ENCODE assay signal across 1 cellular context in genomic region chr20:33724439-33725094, GRCh38.
TF ChIP-seq lines count a peak whose summit lies in the region.

No MANE protein-coding gene starts in this region.

TF ChIP-seq in HepG2, 621 proteins besides CTCF, POLR2A, EP300 and RAD21 (continued from another document and continues in another):
- TF ChIP-seq TOPORS (CRISPR knock-in tag; IDR thresholded peaks at IDR 0.05), result peak; percentile 57; the same call in 1 of the 2 replicates
- no peak for TF ChIP-seq ZNF747 (CRISPR knock-in tag; IDR thresholded peaks at IDR 0.05; ENCODE audit: borderline replicate concordance)
- TF ChIP-seq ZBTB14 (CRISPR knock-in tag; IDR thresholded peaks at IDR 0.05), result no peak
- TF ChIP-seq FOXC1 (CRISPR knock-in tag; IDR thresholded peaks at IDR 0.05; ENCODE audit: borderline replicate concordance), result no peak; the same call in 1 of the 2 replicates
- TF ChIP-seq CEBPB (IDR thresholded peaks at IDR 0.05; ENCODE audit: borderline replicate concordance, low read depth, low read length), result peak; percentile 79
- TF ChIP-seq HCFC1 (IDR thresholded peaks at IDR 0.05; ENCODE audit: low read depth, low read length), result no peak
- TF ChIP-seq ZSCAN12 (CRISPR knock-in tag; IDR thresholded peaks at IDR 0.05), result 0 out of 2 replicates have a peak, but pooled peaks have one; percentile 17
- TF ChIP-seq ZNF503 (CRISPR knock-in tag; IDR thresholded peaks at IDR 0.05), result peak; percentile 69
- no peak for TF ChIP-seq PTBP1 (IDR thresholded peaks at IDR 0.05; ENCODE audit: low read depth, low read length, poor library complexity, severe bottlenecking)
- TF ChIP-seq ZNF674 (CRISPR knock-in tag; IDR thresholded peaks at IDR 0.05; ENCODE audit: low read depth), result no peak
- no peak for TF ChIP-seq ZNF557 (CRISPR knock-in tag; IDR thresholded peaks at IDR 0.05)
- peak; percentile 91 for TF ChIP-seq SNAPC5 (CRISPR knock-in tag; IDR thresholded peaks at IDR 0.05; ENCODE audit: borderline replicate concordance)
- no peak for TF ChIP-seq GTF2F1 (IDR thresholded peaks at IDR 0.05; ENCODE audit: low read length)
- no peak for TF ChIP-seq ZNF329 (CRISPR knock-in tag; IDR thresholded peaks at IDR 0.05; ENCODE audit: low read depth)
- TF ChIP-seq JUN (CRISPR knock-in tag; IDR thresholded peaks at IDR 0.05), result no peak
- TF ChIP-seq NRL (CRISPR knock-in tag; IDR thresholded peaks at IDR 0.05; ENCODE audit: borderline replicate concordance), result no peak
- TF ChIP-seq TBX3 (IDR thresholded peaks at IDR 0.05; ENCODE audit: borderline replicate concordance), result no peak
- TF ChIP-seq BRCA1 (CRISPR knock-in tag; IDR thresholded peaks at IDR 0.05), result no peak
- TF ChIP-seq TARDBP (CRISPR knock-in tag; IDR thresholded peaks at IDR 0.05), result peak; percentile 77; the same call in 1 of the 2 replicates
- TF ChIP-seq STAT6 (CRISPR knock-in tag; IDR thresholded peaks at IDR 0.05; ENCODE audit: borderline replicate concordance), result no peak; the same call in 1 of the 2 replicates
- TF ChIP-seq ZSCAN22 (CRISPR knock-in tag; IDR thresholded peaks at IDR 0.05), result no peak
- TF ChIP-seq PATZ1 (CRISPR knock-in tag; IDR thresholded peaks at IDR 0.05), result peak; percentile 84
- TF ChIP-seq, protein P1, sequence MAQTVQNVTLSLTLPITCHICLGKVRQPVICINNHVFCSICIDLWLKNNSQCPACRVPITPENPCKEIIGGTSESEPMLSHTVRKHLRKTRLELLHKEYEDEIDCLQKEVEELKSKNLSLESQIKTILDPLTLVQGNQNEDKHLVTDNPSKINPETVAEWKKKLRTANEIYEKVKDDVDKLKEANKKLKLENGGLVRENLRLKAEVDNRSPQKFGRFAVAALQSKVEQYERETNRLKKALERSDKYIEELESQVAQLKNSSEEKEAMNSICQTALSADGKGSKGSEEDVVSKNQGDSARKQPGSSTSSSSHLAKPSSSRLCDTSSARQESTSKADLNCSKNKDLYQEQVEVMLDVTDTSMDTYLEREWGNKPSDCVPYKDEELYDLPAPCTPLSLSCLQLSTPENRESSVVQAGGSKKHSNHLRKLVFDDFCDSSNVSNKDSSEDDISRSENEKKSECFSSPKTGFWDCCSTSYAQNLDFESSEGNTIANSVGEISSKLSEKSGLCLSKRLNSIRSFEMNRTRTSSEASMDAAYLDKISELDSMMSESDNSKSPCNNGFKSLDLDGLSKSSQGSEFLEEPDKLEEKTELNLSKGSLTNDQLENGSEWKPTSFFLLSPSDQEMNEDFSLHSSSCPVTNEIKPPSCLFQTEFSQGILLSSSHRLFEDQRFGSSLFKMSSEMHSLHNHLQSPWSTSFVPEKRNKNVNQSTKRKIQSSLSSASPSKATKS (CRISPR knock-in tag; IDR thresholded peaks at IDR 0.05), result no peak
- no peak for TF ChIP-seq REXO4 (CRISPR knock-in tag; IDR thresholded peaks at IDR 0.05; ENCODE audit: borderline replicate concordance)
- TF ChIP-seq TAF1 (CRISPR knock-in tag; IDR thresholded peaks at IDR 0.05), result no peak
- TF ChIP-seq SRSF4 (IDR thresholded peaks at IDR 0.05; ENCODE audit: low read depth, low read length, poor library complexity, severe bottlenecking), result no peak
- 0 out of 2 replicates have a peak, but pooled peaks have one; percentile 15 for TF ChIP-seq SALL2 (CRISPR knock-in tag; IDR thresholded peaks at IDR 0.05)
- TF ChIP-seq CBX2 (IDR thresholded peaks at IDR 0.05; ENCODE audit: low read depth, low read length), result no peak
- TF ChIP-seq CBX2 (CRISPR knock-in tag; IDR thresholded peaks at IDR 0.05; ENCODE audit: low read depth), result no peak
- TF ChIP-seq GFI1 (CRISPR knock-in tag; IDR thresholded peaks at IDR 0.05; ENCODE audit: borderline replicate concordance), result peak; percentile 86
- no peak for TF ChIP-seq ZNF280B (CRISPR knock-in tag; IDR thresholded peaks at IDR 0.05; ENCODE audit: borderline replicate concordance)
- TF ChIP-seq NFE2L2 (IDR thresholded peaks at IDR 0.05; ENCODE audit: low read length), result no peak
- no peak for TF ChIP-seq NONO (IDR thresholded peaks at IDR 0.05)
- 0 out of 2 replicates have a peak, but pooled peaks have one; percentile 46 for TF ChIP-seq NONO (CRISPR knock-in tag; conservative IDR thresholded peaks at IDR 0.05)
- TF ChIP-seq HMG20A (CRISPR knock-in tag; IDR thresholded peaks at IDR 0.05; ENCODE audit: borderline replicate concordance), result peak; percentile 19; the same call in 1 of the 2 replicates
- TF ChIP-seq PHF20 (CRISPR knock-in tag; IDR thresholded peaks at IDR 0.05), result no peak
- no peak for TF ChIP-seq ZNF782 (CRISPR knock-in tag; IDR thresholded peaks at IDR 0.05; ENCODE audit: borderline replicate concordance)
- peak; percentile 41; the same call in 1 of the 2 replicates for TF ChIP-seq MAFF (IDR thresholded peaks at IDR 0.05; ENCODE audit: low read depth, low read length)
- peak; percentile 76; the same call in 1 of the 2 replicates for TF ChIP-seq MED13 (CRISPR knock-in tag; IDR thresholded peaks at IDR 0.05)
- no peak for TF ChIP-seq POLR2AphosphoS5 (IDR thresholded peaks at IDR 0.05; ENCODE audit: low read depth, low read length)
- TF ChIP-seq, protein P2, sequence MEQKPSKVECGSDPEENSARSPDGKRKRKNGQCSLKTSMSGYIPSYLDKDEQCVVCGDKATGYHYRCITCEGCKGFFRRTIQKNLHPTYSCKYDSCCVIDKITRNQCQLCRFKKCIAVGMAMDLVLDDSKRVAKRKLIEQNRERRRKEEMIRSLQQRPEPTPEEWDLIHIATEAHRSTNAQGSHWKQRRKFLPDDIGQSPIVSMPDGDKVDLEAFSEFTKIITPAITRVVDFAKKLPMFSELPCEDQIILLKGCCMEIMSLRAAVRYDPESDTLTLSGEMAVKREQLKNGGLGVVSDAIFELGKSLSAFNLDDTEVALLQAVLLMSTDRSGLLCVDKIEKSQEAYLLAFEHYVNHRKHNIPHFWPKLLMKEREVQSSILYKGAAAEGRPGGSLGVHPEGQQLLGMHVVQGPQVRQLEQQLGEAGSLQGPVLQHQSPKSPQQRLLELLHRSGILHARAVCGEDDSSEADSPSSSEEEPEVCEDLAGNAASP (CRISPR knock-in tag; IDR thresholded peaks at IDR 0.05; ENCODE audit: borderline replicate concordance), result peak; percentile 67; the same call in 1 of the 2 replicates
- peak; percentile 49 for TF ChIP-seq ASH2L (IDR thresholded peaks at IDR 0.05; ENCODE audit: insufficient read length, low read depth, low read length)
- TF ChIP-seq ZNF850 (CRISPR knock-in tag; conservative IDR thresholded peaks at IDR 0.05), result no peak
- TF ChIP-seq, protein P3, sequence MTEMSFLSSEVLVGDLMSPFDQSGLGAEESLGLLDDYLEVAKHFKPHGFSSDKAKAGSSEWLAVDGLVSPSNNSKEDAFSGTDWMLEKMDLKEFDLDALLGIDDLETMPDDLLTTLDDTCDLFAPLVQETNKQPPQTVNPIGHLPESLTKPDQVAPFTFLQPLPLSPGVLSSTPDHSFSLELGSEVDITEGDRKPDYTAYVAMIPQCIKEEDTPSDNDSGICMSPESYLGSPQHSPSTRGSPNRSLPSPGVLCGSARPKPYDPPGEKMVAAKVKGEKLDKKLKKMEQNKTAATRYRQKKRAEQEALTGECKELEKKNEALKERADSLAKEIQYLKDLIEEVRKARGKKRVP (CRISPR knock-in tag; IDR thresholded peaks at IDR 0.05), result no peak
- TF ChIP-seq ARID3A (IDR thresholded peaks at IDR 0.05; ENCODE audit: low read depth, low read length), result no peak
- no peak for TF ChIP-seq ZNF12 (CRISPR knock-in tag; IDR thresholded peaks at IDR 0.05)
- peak; percentile 19; the same call in 1 of the 2 replicates for TF ChIP-seq TFDP2 (CRISPR knock-in tag; IDR thresholded peaks at IDR 0.05)
- peak; percentile 93; the same call in 1 of the 2 replicates for TF ChIP-seq ZNF460 (CRISPR knock-in tag; IDR thresholded peaks at IDR 0.05; ENCODE audit: borderline replicate concordance)
- no peak for TF ChIP-seq NFKBIZ (CRISPR knock-in tag; IDR thresholded peaks at IDR 0.05)
